Comparison of ENCODE assay signal across 10 cellular contexts in the genomic region with DNA sequence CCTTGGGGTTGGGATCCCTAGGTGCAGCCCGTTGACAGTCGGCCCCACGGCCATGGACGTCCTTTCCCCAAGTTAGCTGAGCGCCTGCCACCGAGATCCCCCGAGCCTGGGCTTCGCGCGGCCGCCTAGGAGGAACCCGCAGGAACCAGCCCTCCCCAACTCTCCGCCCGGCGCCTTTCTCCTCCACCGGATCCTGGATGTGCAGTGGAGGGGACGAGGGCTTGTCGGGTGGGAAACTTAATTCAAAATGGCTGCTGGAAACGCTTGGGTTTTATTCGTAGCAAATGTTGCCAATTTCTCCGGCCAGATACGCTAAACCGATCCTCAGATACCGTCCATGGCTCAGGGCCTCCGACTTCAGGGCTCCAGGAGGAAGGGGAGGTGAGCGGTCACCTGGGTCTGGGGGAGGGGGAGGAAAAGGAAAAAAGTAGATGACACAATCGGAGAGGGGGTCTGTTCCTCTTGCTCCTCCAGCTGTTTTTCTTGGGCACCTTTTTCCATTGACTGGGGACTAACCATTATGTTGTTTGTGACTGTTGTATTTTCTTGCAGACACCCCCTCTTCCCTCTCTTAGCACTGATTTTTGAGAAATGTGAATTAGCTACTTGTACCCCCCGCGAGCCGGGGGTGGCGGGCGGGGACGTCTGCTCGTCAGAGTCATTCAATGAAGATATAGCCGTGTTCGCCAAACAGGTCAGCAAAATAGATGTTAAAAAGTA. TPM values are rescaled to one million over a fixed set of nuclear protein-coding genes. Genes with fewer than 3 reads are reported as not detected.
DNase-seq lines count a peak whose midpoint lies in the region; ATAC-seq and TF ChIP-seq lines count a peak whose summit lies in the region.
"Had no signal": no experiment of that assay in that cellular context is flagged by ENCODE, and none has a peak within 500 bp of the region (broad histone marks: within the 10 kb centered on the region; RNA-seq: fewer than 3 reads in every experiment).

No MANE protein-coding gene starts in this region.

- H3K4me1 ChIP-seq in adrenal gland (replicated peaks in 1 of 2) (peaks cover under 1 to 3% of the 10 kb centered on the region in 2 donors), hepatocyte (ENCODE audit: insufficient read depth) (peaks cover 8% of the 10 kb centered on the region), rectal smooth muscle tissue (ENCODE audit: control insufficient read depth, insufficient read depth, low read length) (peaks cover 3% of the 10 kb centered on the region)

- peak overlapping the region; percentile 87 for H3K4me2 ChIP-seq in hepatocyte

- H3K27ac ChIP-seq in adrenal gland = peak overlapping the region; percentile 60 to 96 (median 93)
- H3K27ac ChIP-seq in hepatocyte = peak overlapping the region; percentile 93
- H3K27ac ChIP-seq in rectal smooth muscle tissue (ENCODE audit: low read depth, low read length) = peak overlapping the region; percentile 98

- H3K9ac ChIP-seq in rectal smooth muscle tissue (ENCODE audit: low read length) = peak overlapping the region; percentile 46

- H3K4me3 ChIP-seq in adrenal gland (peak overlapping the region; percentile 42 to 71 (median 56)), hepatocyte (peak overlapping the region; percentile 35), rectal smooth muscle tissue (ENCODE audit: low read length) (peak overlapping the region; percentile 92)

- TF ChIP-seq CTCF in adrenal gland (IDR thresholded peaks at IDR 0.05) (no peak), hepatocyte (IDR thresholded peaks at IDR 0.05; ENCODE audit: poor library complexity) (no peak)

- H3K27me3 ChIP-seq in adrenal gland (no peaks in the 10 kb centered on the region), hepatocyte (no peaks in the 10 kb centered on the region), rectal smooth muscle tissue (ENCODE audit: control insufficient read depth, insufficient read depth, low read length) (peaks cover 4% of the 10 kb centered on the region)

- H2AFZ ChIP-seq in hepatocyte = peak overlapping the region; percentile 48

- H3K9me3 ChIP-seq in adrenal gland (replicated peaks in 1 of 3) = no peaks in the 10 kb centered on the region
- no peaks in the 10 kb centered on the region for H3K9me3 ChIP-seq in hepatocyte (ENCODE audit: low read depth)

- TF ChIP-seq POLR2A in adrenal gland (IDR thresholded peaks at IDR 0.05) = no peak

- intact Hi-C loops in adrenal gland (cut with DNase I) = loop anchor here (5.0 to 10.0 kb wide), 3 partner anchors 138 to 775 kb away; no protein-coding TSS in a partner anchor

- no peaks in the 10 kb centered on the region for H4K20me1 ChIP-seq in hepatocyte (ENCODE audit: insufficient read depth, poor library complexity, severe bottlenecking)

- no peak for ATAC-seq in GM18502 (IDR thresholded peaks at IDR 0.05; ENCODE audit: poor library complexity, unreplicated experiment)
- ATAC-seq in GM18867 (IDR thresholded peaks at IDR 0.05; ENCODE audit: unreplicated experiment) = no peak

- no peaks in the 10 kb centered on the region for H3K9me2 ChIP-seq in hepatocyte (replicated peaks; ENCODE audit: insufficient read depth)

- peaks cover 89% of the 10 kb centered on the region for H3K79me2 ChIP-seq in hepatocyte

- 1 to 4% (median 2%) methylated on average over 23 to 36 of the region's 36 CpGs for WGBS in adrenal gland, 4 donors
- 14% methylated on average over 36 of the region's 36 CpGs for WGBS in hepatocyte (ENCODE audit: low lambda C conversion rate, missing lambda C conversion rate)

- peak; percentile 65 for DNase-seq in ELR (ENCODE audit: low read depth)
- peak in 4 of 7 donors; percentile 26 to 57 (median 36) for DNase-seq in adrenal gland
- DNase-seq in hepatocyte (ENCODE audit: low spot score) = no peak
- no peak for DNase-seq in effector CD4-positive, alpha-beta T cell
- no peak for DNase-seq in activated gamma-delta T cell (lab: John Stamatoyannopoulos, UW)
- DNase-seq: GF-D8 had no signal

- H3K36me3 ChIP-seq in adrenal gland (replicated peaks in 1 of 2) = peaks cover 0 to 50% of the 10 kb centered on the region in 2 donors
- H3K36me3 ChIP-seq in hepatocyte (replicated peaks; ENCODE audit: insufficient read depth, low read depth) = no peaks in the 10 kb centered on the region
- peaks cover 14% of the 10 kb centered on the region for H3K36me3 ChIP-seq in rectal smooth muscle tissue (ENCODE audit: control insufficient read depth, insufficient read depth, low read length)

RNA-seq across cellular contexts. Expression of a gene that starts 4.5 kb away (rescaled TPM):
- 100 to 1,000 TPM in 5 of 8 donors, 10 to 100 TPM in 3; 56.3 to 257 (median 129) TPM for total RNA-seq in adrenal gland
- polyA plus RNA-seq in adrenal gland = 100 to 1,000 TPM in 1 of 3 donors, 10 to 100 TPM in 2; 75.4 to 106 (median 98.4) TPM
- 32.8 and 35.5 TPM in 2 replicates for total RNA-seq in hepatocyte
- 29.6 and 35.3 TPM in 2 replicates for polyA plus RNA-seq in hepatocyte
- total RNA-seq: activated T-helper 1 cell treated with anti-CD3 and anti-CD28 coated beads, Interleukin-12 subunit alpha, Interleukin-12 subunit beta, Interleukin-2, Interleukin-4 antibody, amounts not matched to agents 30 ng/mL and 10 ng/mL and 1 ng/mL, durations not matched to agents 14 hours and 24 hours and 36 hours had no signal

Comparison
In these comparisons a context has a peak if more than half of its experiments do, and no peak if none do; other contexts are left out.
1. DNase-seq: peak in ELR (single experiment) and adrenal gland (4 of 7); none in hepatocyte (single experiment), effector CD4-positive, alpha-beta T cell (single experiment) and activated gamma-delta T cell (single experiment).
2. H3K4me3 ChIP-seq: peak in every context shown above with its lines; median percentile 92 in rectal smooth muscle tissue; 56 in adrenal gland; 35 in hepatocyte.
3. Peak in every context shown above with its lines, with median percentiles within 50 percentile points of each other: H3K27ac ChIP-seq.